Comparison of ENCODE assay signal across 18 cellular contexts in the genomic region with DNA sequence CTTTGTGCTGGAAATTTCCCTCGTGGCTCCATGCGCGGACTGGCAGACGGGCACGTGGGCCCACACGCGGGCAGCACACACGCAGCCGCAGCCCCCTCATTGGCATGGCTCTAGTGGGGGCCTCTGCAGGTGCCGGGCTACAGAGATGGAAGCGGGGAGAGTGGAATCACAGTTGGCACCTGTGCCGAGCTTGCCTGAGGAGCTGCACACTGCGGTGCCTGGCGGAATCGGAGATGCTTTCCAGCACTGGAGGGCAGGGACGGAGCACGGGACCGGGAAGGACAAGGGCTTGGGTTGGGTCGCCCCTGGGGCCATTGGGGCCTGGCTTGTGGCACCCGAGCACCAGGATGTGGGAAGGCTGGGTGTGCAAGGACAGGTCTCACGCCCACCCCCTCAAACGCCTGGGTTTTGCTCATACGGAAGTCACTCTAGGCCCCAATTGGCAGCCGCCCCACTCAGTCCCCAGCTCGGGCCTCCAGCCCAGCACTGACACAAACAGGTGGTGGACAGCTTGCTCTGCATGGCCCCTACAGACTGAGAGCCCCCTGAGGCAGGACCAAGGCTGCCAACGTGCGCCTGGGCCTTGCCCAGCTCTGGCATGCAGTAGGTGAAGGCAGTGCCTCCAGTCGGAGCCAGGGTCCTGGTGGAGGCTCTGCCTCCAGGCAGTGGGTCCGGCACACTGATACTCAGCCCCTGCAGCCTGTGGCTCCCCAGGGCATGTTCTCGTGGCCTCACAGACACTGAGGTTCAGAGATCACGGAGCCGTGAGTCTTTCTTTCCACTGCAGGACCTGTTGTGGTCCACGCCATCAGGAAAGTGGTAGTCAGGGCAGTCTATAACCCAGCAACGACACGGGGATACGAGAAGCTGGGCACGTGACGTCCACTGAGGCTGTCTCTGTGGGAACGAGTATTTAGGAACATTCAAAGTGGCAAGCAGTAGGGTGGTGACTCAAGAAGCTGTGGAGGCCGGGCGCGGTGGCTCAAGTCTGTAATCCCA. TPM values are rescaled to one million over a fixed set of nuclear protein-coding genes. Genes with fewer than 3 reads are reported as not detected.
DNase-seq lines count a peak whose midpoint lies in the region; ATAC-seq, FAIRE-seq and TF ChIP-seq lines count a peak whose summit lies in the region.
"Had no signal": no experiment of that assay in that cellular context is flagged by ENCODE, and none has a peak within 500 bp of the region (broad histone marks: within the 10 kb centered on the region; RNA-seq: fewer than 3 reads in every experiment).

No MANE protein-coding gene starts in this region.

- FAIRE-seq in frontal cortex (lab: Jason Lieb, UNC): no peak
- FAIRE-seq: GM12878, GM18507, H54, HTR-8/SVneo had no signal

- H3K9me3 ChIP-seq in SJCRH30 (replicated peaks) (no peaks in the 10 kb centered on the region), stomach (no peaks in the 10 kb centered on the region)
- H3K9me3 ChIP-seq: BLaER1 treated with 17β-estradiol and CSF1 and Interleukin-3, amounts not matched to agents 10 nM and 100 nM had no signal

- 0 out of 2 replicates have a peak, but pooled peaks cover 3% of the 10 kb centered on the region for H3K27me3 ChIP-seq in SJCRH30
- H3K27me3 ChIP-seq in stomach: peaks cover 0 to 23% (median 5%) of the 10 kb centered on the region in 3 donors
- H3K27me3 ChIP-seq: BLaER1 treated with 17β-estradiol and CSF1 and Interleukin-3, amounts not matched to agents 10 nM and 100 nM had no signal

- H3K4me1 Mint-ChIP-seq in activated CD4-positive, alpha-beta T cell treated with anti-CD3 and anti-CD28 coated beads, Interleukin-2, amount 10 ng/mL, durations not matched to agents 7 days and 5 days: peaks cover 6% of the 10 kb centered on the region

- H3K4me3 ChIP-seq in SJCRH30 (peak overlapping the region; percentile 50), stomach (no peak overlapping the region)
- H3K4me3 ChIP-seq: BLaER1 treated with 17β-estradiol and CSF1 and Interleukin-3, amounts not matched to agents 10 nM and 100 nM; GM12878; GM23248 had no signal

- POLR2A ChIA-PET in activated CD4-positive, alpha-beta T cell treated with anti-CD3 and anti-CD28 coated beads, Interleukin-2, amount 10 ng/mL, durations not matched to agents 7 days and 5 days (lab: Charles Lee): no interaction called here

- no peak for TF ChIP-seq CTCF in stomach (IDR thresholded peaks at IDR 0.05)

- ATAC-seq in esophagus mucosa: peak; percentile 12
- ATAC-seq: GM12878, HCT116 had no signal

- no peak overlapping the region for H3K4me3 Mint-ChIP-seq in activated CD4-positive, alpha-beta T cell treated with anti-CD3 and anti-CD28 coated beads, Interleukin-2, amount 10 ng/mL, durations not matched to agents 7 days and 5 days
- H3K4me3 Mint-ChIP-seq: CD4-positive, CD25-positive, alpha-beta regulatory T cell had no signal

- H3K36me3 ChIP-seq in SJCRH30: no peaks in the 10 kb centered on the region
- H3K36me3 ChIP-seq in stomach: no peaks in the 10 kb centered on the region
- H3K36me3 ChIP-seq: BLaER1 treated with 17β-estradiol and CSF1 and Interleukin-3, amounts not matched to agents 10 nM and 100 nM had no signal

- H3K27ac ChIP-seq in SJCRH30 (peak overlapping the region; percentile 69), stomach (no peak overlapping the region)
- H3K27ac ChIP-seq: BLaER1 treated with 17β-estradiol and CSF1 and Interleukin-3, amounts not matched to agents 10 nM and 100 nM; GM23248 had no signal

- no peak for TF ChIP-seq EP300 in stomach (IDR thresholded peaks at IDR 0.05)

- DNase-seq in activated CD4-positive, alpha-beta T cell treated with anti-CD3 and anti-CD28 coated beads, Interleukin-2, amount 10 ng/mL, durations not matched to agents 7 days and 5 days: no peak
- no peak for DNase-seq in activated CD4-positive, alpha-beta T cell treated with anti-CD3 and anti-CD28 coated beads for 48 hours
- DNase-seq in SJCRH30 (peak; percentile 87 to 92), posterior cingulate gyrus (peak in 8 of 10 donors; percentile 13 to 87 (median 38)), frontal cortex (ENCODE audit: low spot score in 2 of 2) (no peak), NCI-H82 treated with DMSO at 0.1 percent for 48 hours (lab: John Stamatoyannopoulos, UW; ENCODE audit: unreplicated experiment) (no peak), stomach (no peak)
- DNase-seq: ACHN; CD4-positive, CD25-positive, alpha-beta regulatory T cell; DMS 273 treated with DMSO at 0.1 percent for 48 hours; GM23248 had no signal

- H3K4me1 ChIP-seq in SJCRH30: peaks cover 16% of the 10 kb centered on the region
- no peaks in the 10 kb centered on the region for H3K4me1 ChIP-seq in stomach

- intact Hi-C loops in posterior cingulate gyrus (cut with DNase I) (no loop called here), stomach (cut with DNase I; ENCODE audit: low total_unique reads) (no loop called here)

- 75 to 80% (median 80%) methylated on average over 29 to 42 of the region's 42 CpGs for WGBS in stomach, 5 donors

- no peak for TF ChIP-seq POLR2A in stomach (IDR thresholded peaks at IDR 0.05)

- H3K27me3 Mint-ChIP-seq in activated CD4-positive, alpha-beta T cell treated with anti-CD3 and anti-CD28 coated beads, Interleukin-2, amount 10 ng/mL, durations not matched to agents 7 days and 5 days: no peaks in the 10 kb centered on the region

- no peaks in the 10 kb centered on the region for H3K36me3 Mint-ChIP-seq in activated CD4-positive, alpha-beta T cell treated with anti-CD3 and anti-CD28 coated beads, Interleukin-2, amount 10 ng/mL, durations not matched to agents 7 days and 5 days (ENCODE audit: low read depth)
- H3K36me3 Mint-ChIP-seq: CD4-positive, CD25-positive, alpha-beta regulatory T cell had no signal

- peak overlapping the region; percentile 69 for H3K27ac Mint-ChIP-seq in activated CD4-positive, alpha-beta T cell treated with anti-CD3 and anti-CD28 coated beads, Interleukin-2, amount 10 ng/mL, durations not matched to agents 7 days and 5 days
- H3K27ac Mint-ChIP-seq: CD4-positive, CD25-positive, alpha-beta regulatory T cell had no signal

- H3K9me3 Mint-ChIP-seq in activated CD4-positive, alpha-beta T cell treated with anti-CD3 and anti-CD28 coated beads, Interleukin-2, amount 10 ng/mL, durations not matched to agents 7 days and 5 days: no peaks in the 10 kb centered on the region

- CTCF ChIA-PET in activated CD4-positive, alpha-beta T cell treated with anti-CD3 and anti-CD28 coated beads, Interleukin-2, amount 10 ng/mL, durations not matched to agents 7 days and 5 days (lab: Charles Lee): interaction anchor here (0.7 kb wide), 1 partner anchor 11 kb away, joined by 3 read pairs; no protein-coding TSS in a partner anchor

RNA-seq across cellular contexts. Expression of a gene that starts 29.9 kb away (rescaled TPM):
- 10 to 100 TPM; 44.9 to 45.3 TPM for total RNA-seq in activated CD4-positive, alpha-beta T cell treated with anti-CD3 and anti-CD28 coated beads, Interleukin-2, amount 10 ng/mL, durations not matched to agents 7 days and 5 days
- 66.3 and 72.7 TPM in 2 replicates for total RNA-seq in SJCRH30 (2014; rRNA removed; shearing (Covaris generic))
- total RNA-seq in esophagus mucosa: 3.7 TPM
- 1.6 TPM for total RNA-seq in frontal cortex
- 1 to 10 TPM in 2 of 5 donors, not detected in 3; 3.2 to 3.7 TPM for total RNA-seq in stomach
- 1 to 10 TPM; 1.7 to 3.1 (median 2.6) TPM for polyA plus RNA-seq in stomach

Comparison
In these comparisons a context has a peak if more than half of its experiments do, and no peak if none do; other contexts are left out.
1. DNase-seq: peak in SJCRH30 (2 of 2) and posterior cingulate gyrus (8 of 10); none in activated CD4-positive, alpha-beta T cell treated with anti-CD3 and anti-CD28 coated beads, Interleukin-2, amount 10 ng/mL, durations not matched to agents 7 days and 5 days (single experiment), activated CD4-positive, alpha-beta T cell treated with anti-CD3 and anti-CD28 coated beads for 48 hours (single experiment), frontal cortex (0 of 2), NCI-H82 treated with DMSO at 0.1 percent for 48 hours (single experiment) and stomach (single experiment).